ENCODE assay signal across 10 cellular contexts in genomic region chr17:56000411-56000810, GRCh38.
"Had no signal": no experiment of that assay in that cellular context is flagged by ENCODE, and none has a peak within 500 bp of the region (broad histone marks: within the 10 kb centered on the region; RNA-seq: fewer than 3 reads in every experiment).

No MANE protein-coding gene starts in this region.

- ATAC-seq: HCT116, HepG2 had no signal

- H3K36me3 Mint-ChIP-seq: IgD-negative memory B cell had no signal

- H2AFZ ChIP-seq: GM23248 had no signal

- H3K27ac Mint-ChIP-seq: HFFc6, IgD-negative memory B cell had no signal

- H3K4me1 Mint-ChIP-seq: IgD-negative memory B cell had no signal

- H3K27me3 Mint-ChIP-seq: IgD-negative memory B cell had no signal

- H3K4me3 ChIP-seq: GM23248, HAP-1 had no signal

- H3K4me1 ChIP-seq: HAP-1 had no signal

- H3K9me3 Mint-ChIP-seq: HFFc6, IgD-negative memory B cell had no signal

- H3K27ac ChIP-seq: GM23248, HL-60 had no signal

- H3K4me3 Mint-ChIP-seq: HFFc6, IgD-negative memory B cell had no signal

- H3K9me3 ChIP-seq: HAP-1 had no signal

- H3K9ac ChIP-seq: GM23248 had no signal

- DNase-seq: GM23248, GOT3, H7, HFFc6, KBM-7 had no signal

- H3K36me3 ChIP-seq: HAP-1 had no signal
